ENCODE assay signal across 1 cellular context in the genomic region with DNA sequence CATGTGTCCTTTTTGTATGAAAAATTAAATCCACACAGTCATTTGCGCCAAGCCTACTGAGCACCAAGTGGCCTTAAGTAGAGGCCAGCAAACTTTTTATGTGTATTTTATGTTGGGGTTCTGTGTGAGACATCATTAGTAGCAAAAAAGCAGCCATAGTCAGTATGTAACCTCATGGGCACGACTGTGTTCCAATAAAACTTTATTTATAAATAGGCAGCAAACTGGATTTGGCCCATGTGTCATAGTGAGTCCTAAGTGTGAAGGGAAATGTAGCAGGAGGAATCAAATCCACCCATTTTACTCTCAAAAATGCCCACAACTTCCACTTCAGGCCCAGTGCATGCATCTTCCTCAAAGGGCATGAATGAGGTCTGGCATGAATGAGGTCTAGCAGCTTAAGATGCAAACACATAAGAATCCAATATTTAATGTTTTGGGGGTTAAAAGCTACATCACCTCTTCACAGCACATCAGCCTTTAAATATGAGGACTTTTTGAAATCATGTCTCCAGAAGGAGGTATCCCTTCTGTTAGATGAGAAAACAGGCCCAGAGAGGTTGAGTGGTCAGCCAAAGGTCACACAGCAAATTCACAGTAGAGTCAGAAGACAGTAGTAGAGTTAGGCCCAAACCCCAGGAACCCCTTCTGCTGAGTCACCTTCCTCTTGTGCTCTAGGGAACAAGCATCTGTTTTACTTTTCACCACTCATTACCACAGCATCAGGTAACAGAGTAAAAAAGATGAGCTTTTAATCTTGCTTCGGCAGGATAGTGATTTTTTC.
TF ChIP-seq lines count a peak whose summit lies in the region.

No MANE protein-coding gene starts in this region.

TF ChIP-seq in HepG2, 621 proteins besides CTCF, POLR2A, EP300 and RAD21:
- TF ChIP-seq, protein P1, sequence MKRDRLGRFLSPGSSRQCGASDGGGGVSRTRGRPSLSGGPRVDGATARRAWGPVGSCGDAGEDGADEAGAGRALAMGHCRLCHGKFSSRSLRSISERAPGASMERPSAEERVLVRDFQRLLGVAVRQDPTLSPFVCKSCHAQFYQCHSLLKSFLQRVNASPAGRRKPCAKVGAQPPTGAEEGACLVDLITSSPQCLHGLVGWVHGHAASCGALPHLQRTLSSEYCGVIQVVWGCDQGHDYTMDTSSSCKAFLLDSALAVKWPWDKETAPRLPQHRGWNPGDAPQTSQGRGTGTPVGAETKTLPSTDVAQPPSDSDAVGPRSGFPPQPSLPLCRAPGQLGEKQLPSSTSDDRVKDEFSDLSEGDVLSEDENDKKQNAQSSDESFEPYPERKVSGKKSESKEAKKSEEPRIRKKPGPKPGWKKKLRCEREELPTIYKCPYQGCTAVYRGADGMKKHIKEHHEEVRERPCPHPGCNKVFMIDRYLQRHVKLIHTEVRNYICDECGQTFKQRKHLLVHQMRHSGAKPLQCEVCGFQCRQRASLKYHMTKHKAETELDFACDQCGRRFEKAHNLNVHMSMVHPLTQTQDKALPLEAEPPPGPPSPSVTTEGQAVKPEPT (CRISPR knock-in tag; IDR thresholded peaks at IDR 0.05; ENCODE audit: low read depth): no peak
- 0 out of 2 replicates have a peak, but pooled peaks have one; percentile 59 for TF ChIP-seq KDM1A (CRISPR knock-in tag; IDR thresholded peaks at IDR 0.05)
- no peak for TF ChIP-seq PHB2 (IDR thresholded peaks at IDR 0.05; ENCODE audit: partially characterized antibody)
- no peak for TF ChIP-seq SIN3A (IDR thresholded peaks at IDR 0.05; ENCODE audit: borderline replicate concordance, low read depth, low read length)
- peak; percentile 95; the same call in 1 of the 2 replicates for TF ChIP-seq ZNF768 (CRISPR knock-in tag; IDR thresholded peaks at IDR 0.05)
- TF ChIP-seq NFE2L2 (IDR thresholded peaks at IDR 0.05; ENCODE audit: low read length): peak; percentile 49; the same call in 1 of the 2 replicates
- peak; percentile 80 for TF ChIP-seq ZMYM3 (CRISPR knock-in tag; IDR thresholded peaks at IDR 0.05)
- TF ChIP-seq RCOR2 (CRISPR knock-in tag; IDR thresholded peaks at IDR 0.05): peak; percentile 58; the same call in 1 of the 2 replicates
- TF ChIP-seq ZFP36 (IDR thresholded peaks at IDR 0.05; ENCODE audit: borderline replicate concordance, low read depth, low read length, partially characterized antibody): peak; percentile 67
- TF ChIP-seq, protein P2, sequence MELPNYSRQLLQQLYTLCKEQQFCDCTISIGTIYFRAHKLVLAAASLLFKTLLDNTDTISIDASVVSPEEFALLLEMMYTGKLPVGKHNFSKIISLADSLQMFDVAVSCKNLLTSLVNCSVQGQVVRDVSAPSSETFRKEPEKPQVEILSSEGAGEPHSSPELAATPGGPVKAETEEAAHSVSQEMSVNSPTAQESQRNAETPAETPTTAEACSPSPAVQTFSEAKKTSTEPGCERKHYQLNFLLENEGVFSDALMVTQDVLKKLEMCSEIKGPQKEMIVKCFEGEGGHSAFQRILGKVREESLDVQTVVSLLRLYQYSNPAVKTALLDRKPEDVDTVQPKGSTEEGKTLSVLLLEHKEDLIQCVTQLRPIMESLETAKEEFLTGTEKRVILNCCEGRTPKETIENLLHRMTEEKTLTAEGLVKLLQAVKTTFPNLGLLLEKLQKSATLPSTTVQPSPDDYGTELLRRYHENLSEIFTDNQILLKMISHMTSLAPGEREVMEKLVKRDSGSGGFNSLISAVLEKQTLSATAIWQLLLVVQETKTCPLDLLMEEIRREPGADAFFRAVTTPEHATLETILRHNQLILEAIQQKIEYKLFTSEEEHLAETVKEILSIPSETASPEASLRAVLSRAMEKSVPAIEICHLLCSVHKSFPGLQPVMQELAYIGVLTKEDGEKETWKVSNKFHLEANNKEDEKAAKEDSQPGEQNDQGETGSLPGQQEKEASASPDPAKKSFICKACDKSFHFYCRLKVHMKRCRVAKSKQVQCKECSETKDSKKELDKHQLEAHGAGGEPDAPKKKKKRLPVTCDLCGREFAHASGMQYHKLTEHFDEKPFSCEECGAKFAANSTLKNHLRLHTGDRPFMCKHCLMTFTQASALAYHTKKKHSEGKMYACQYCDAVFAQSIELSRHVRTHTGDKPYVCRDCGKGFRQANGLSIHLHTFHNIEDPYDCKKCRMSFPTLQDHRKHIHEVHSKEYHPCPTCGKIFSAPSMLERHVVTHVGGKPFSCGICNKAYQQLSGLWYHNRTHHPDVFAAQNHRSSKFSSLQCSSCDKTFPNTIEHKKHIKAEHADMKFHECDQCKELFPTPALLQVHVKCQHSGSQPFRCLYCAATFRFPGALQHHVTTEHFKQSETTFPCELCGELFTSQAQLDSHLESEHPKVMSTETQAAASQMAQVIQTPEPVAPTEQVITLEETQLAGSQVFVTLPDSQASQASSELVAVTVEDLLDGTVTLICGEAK (IDR thresholded peaks at IDR 0.05): peak; percentile 77
- TF ChIP-seq, protein P2 (CRISPR knock-in tag; IDR thresholded peaks at IDR 0.05): peak; percentile 98
